ENCODE assay signal across 2 cellular contexts in genomic region chr4:138796761-138797160, GRCh38.
A peak's percentile ranks its signal among the peaks of the same experiment; 100 is the strongest.
TF ChIP-seq lines count a peak whose summit lies in the region.

No MANE protein-coding gene starts in this region.

TF ChIP-seq in HepG2, 621 proteins besides CTCF, POLR2A, EP300 and RAD21 (continued from another document):
- TF ChIP-seq ZNF646 (CRISPR knock-in tag; IDR thresholded peaks at IDR 0.05): no peak
- no peak for TF ChIP-seq SIX1 (CRISPR knock-in tag; IDR thresholded peaks at IDR 0.05; ENCODE audit: borderline replicate concordance)
- TF ChIP-seq USF2 (IDR thresholded peaks at IDR 0.05; ENCODE audit: low read depth, low read length): 0 out of 2 replicates have a peak, but pooled peaks have one; percentile 21
- no peak for TF ChIP-seq USF2 (CRISPR knock-in tag; IDR thresholded peaks at IDR 0.05; ENCODE audit: borderline replicate concordance)
- peak; percentile 48; the same call in 1 of the 2 replicates for TF ChIP-seq RAD51 (IDR thresholded peaks at IDR 0.05; ENCODE audit: borderline replicate concordance)
- no peak for TF ChIP-seq RBAK (CRISPR knock-in tag; IDR thresholded peaks at IDR 0.05)

TF ChIP-seq in K562, 482 proteins besides CTCF, POLR2A, EP300 and RAD21 (continued from another document):
- TF ChIP-seq FOXA3 (CRISPR knock-in tag; conservative IDR thresholded peaks at IDR 0.05 in 1 of 2, IDR thresholded peaks at IDR 0.05 in 1 of 2): no peak
